32 cellular contexts compared by ENCODE assay signal in genomic region chr17:35575759-35576158, GRCh38. TPM values are rescaled to one million over a fixed set of nuclear protein-coding genes. Genes with fewer than 3 reads are reported as not detected.
DNase-seq lines count a peak whose midpoint lies in the region; ATAC-seq and TF ChIP-seq lines count a peak whose summit lies in the region.
"Had no signal": no experiment of that assay in that cellular context is flagged by ENCODE, and none has a peak within 500 bp of the region (broad histone marks: within the 10 kb centered on the region; RNA-seq: fewer than 3 reads in every experiment).

No MANE protein-coding gene starts in this region.

- H3K36me3 ChIP-seq in Loucy (ENCODE audit: insufficient read depth, low read length) = no peaks in the 10 kb centered on the region; the same call in 1 of the 2 replicates
- peaks cover 4 to 16% of the 10 kb centered on the region in 2 donors for H3K36me3 ChIP-seq in thyroid gland
- H3K36me3 ChIP-seq: uterus had no signal

- peaks cover 2% of the 10 kb centered on the region in 2 donors for H3K36me3 Mint-ChIP-seq in activated T-cell treated with anti-CD3 and anti-CD28 coated beads, Interleukin-2, amount 50 U/mL, for 72 hours (ENCODE audit: insufficient read depth in 2 of 2)
- H3K36me3 Mint-ChIP-seq in chondrocyte (ENCODE audit: low read depth) (no peaks in the 10 kb centered on the region), progenitor cell of endocrine pancreas (ENCODE audit: insufficient read depth) (no peaks in the 10 kb centered on the region)

- no peaks in the 10 kb centered on the region for H3K27me3 Mint-ChIP-seq in activated T-cell treated with anti-CD3 and anti-CD28 coated beads, Interleukin-2, amount 50 U/mL, for 72 hours (ENCODE audit: low read depth)
- H3K27me3 Mint-ChIP-seq in chondrocyte (ENCODE audit: low read depth) (no peaks in the 10 kb centered on the region), progenitor cell of endocrine pancreas (no peaks in the 10 kb centered on the region)
- H3K27me3 Mint-ChIP-seq: stimulated activated memory B cell treated with anti-CD40 and anti-IgM and Interleukin-4, amounts not matched to agents 10 μg/mL and 1 μg/mL and 100 μg/mL, for 72 hours had no signal

- H3K4me3 Mint-ChIP-seq in activated T-cell treated with anti-CD3 and anti-CD28 coated beads, Interleukin-2, amount 50 U/mL, for 72 hours = peak overlapping the region in 1 of 2 donors; percentile 2
- no peak overlapping the region for H3K4me3 Mint-ChIP-seq in chondrocyte (ENCODE audit: unreplicated experiment)
- no peak overlapping the region for H3K4me3 Mint-ChIP-seq in progenitor cell of endocrine pancreas (ENCODE audit: low read depth)
- H3K4me3 Mint-ChIP-seq: stimulated activated memory B cell treated with anti-CD40 and anti-IgM and Interleukin-4, amounts not matched to agents 10 μg/mL and 1 μg/mL and 100 μg/mL, for 72 hours had no signal

- H3K9me2 ChIP-seq in Loucy (replicated peaks; ENCODE audit: low read depth, low read length) = no peaks in the 10 kb centered on the region

- peak overlapping the region; percentile 7 for H3K27ac Mint-ChIP-seq in activated T-cell treated with anti-CD3 and anti-CD28 coated beads, Interleukin-2, amount 50 U/mL, for 72 hours
- H3K27ac Mint-ChIP-seq in chondrocyte (ENCODE audit: unreplicated experiment) (peak overlapping the region; percentile 0), progenitor cell of endocrine pancreas (peak overlapping the region; percentile 50)
- H3K27ac Mint-ChIP-seq: stimulated activated memory B cell treated with anti-CD40 and anti-IgM and Interleukin-4, amounts not matched to agents 10 μg/mL and 1 μg/mL and 100 μg/mL, for 72 hours had no signal

- no peak overlapping the region for H3K9ac ChIP-seq in Loucy (ENCODE audit: low read depth, low read length, poor library complexity, severe bottlenecking)

- peaks cover 37% of the 10 kb centered on the region for H3K4me1 Mint-ChIP-seq in activated T-cell treated with anti-CD3 and anti-CD28 coated beads, Interleukin-2, amount 50 U/mL, for 72 hours (ENCODE audit: low read depth)
- H3K4me1 Mint-ChIP-seq in chondrocyte (ENCODE audit: low read depth) = peaks cover 34% of the 10 kb centered on the region
- H3K4me1 Mint-ChIP-seq in progenitor cell of endocrine pancreas (ENCODE audit: low read depth) = peaks cover 16% of the 10 kb centered on the region

- peaks cover 6% of the 10 kb centered on the region; the same call in 1 of the 2 replicates for H3F3A ChIP-seq in Loucy (ENCODE audit: low read depth)

- H3K27me3 ChIP-seq in Loucy (ENCODE audit: insufficient read depth, low read length, poor library complexity, severe bottlenecking) = no peaks in the 10 kb centered on the region
- no peaks in the 10 kb centered on the region for H3K27me3 ChIP-seq in thyroid gland
- H3K27me3 ChIP-seq: neutrophil, sigmoid colon, suprapubic skin, uterus had no signal

- H3K79me2 ChIP-seq in Loucy (ENCODE audit: insufficient read depth, low read length) = peaks cover 38% of the 10 kb centered on the region

- no peaks in the 10 kb centered on the region for H4K20me1 ChIP-seq in Loucy (ENCODE audit: insufficient read depth, low read length, poor library complexity, severe bottlenecking)

- no peak overlapping the region for H3K27ac ChIP-seq in thyroid gland
- H3K27ac ChIP-seq: A549, epithelial cell of prostate, neutrophil, sigmoid colon, suprapubic skin, uterus, WERI-Rb-1 had no signal

- H3K9me3 ChIP-seq in Loucy (ENCODE audit: insufficient read depth, low read depth, low read length) = no peaks in the 10 kb centered on the region
- H3K9me3 ChIP-seq in thyroid gland = no peaks in the 10 kb centered on the region
- H3K9me3 ChIP-seq: A549, neutrophil, sigmoid colon, suprapubic skin, uterus had no signal

- intact Hi-C loops in thyroid gland (cut with DNase I) = no loop called here

- H3K4me3 ChIP-seq in Loucy (ENCODE audit: low read length, poor library complexity, severe bottlenecking) (no peak overlapping the region), thyroid gland (replicated peaks in 1 of 3) (no peak overlapping the region)
- H3K4me3 ChIP-seq: A549, lung, sigmoid colon, suprapubic skin, uterus had no signal

- ATAC-seq in activated T-cell treated with anti-CD3 and anti-CD28 coated beads, Interleukin-2, amount 50 U/mL, for 72 hours (replicated peaks in 1 of 2) = no peak
- ATAC-seq: A549; Right ventricle myocardium inferior; stimulated activated memory B cell treated with anti-CD40 and anti-IgM and Interleukin-4, amounts not matched to agents 10 μg/mL and 1 μg/mL and 100 μg/mL, for 72 hours had no signal

- H3K4me1 ChIP-seq in Loucy (ENCODE audit: insufficient read depth, low read length, poor library complexity, severe bottlenecking) (peaks cover 25% of the 10 kb centered on the region), thyroid gland (peaks cover 15 to 17% of the 10 kb centered on the region in 2 donors)

- H3K4me2 ChIP-seq in Loucy (ENCODE audit: low read depth, low read length, poor library complexity, severe bottlenecking) = peak overlapping the region; percentile 25
- H3K4me2 ChIP-seq: A549 had no signal

- 85 to 92% methylated on average over 3 of the region's 3 CpGs for WGBS in thyroid gland, 2 donors

- no peaks in the 10 kb centered on the region for H3K9me3 Mint-ChIP-seq in activated T-cell treated with anti-CD3 and anti-CD28 coated beads, Interleukin-2, amount 50 U/mL, for 72 hours
- H3K9me3 Mint-ChIP-seq in chondrocyte (ENCODE audit: low read depth) = no peaks in the 10 kb centered on the region
- H3K9me3 Mint-ChIP-seq in progenitor cell of endocrine pancreas (ENCODE audit: low read depth) = no peaks in the 10 kb centered on the region
- H3K9me3 Mint-ChIP-seq: stimulated activated memory B cell treated with anti-CD40 and anti-IgM and Interleukin-4, amounts not matched to agents 10 μg/mL and 1 μg/mL and 100 μg/mL, for 72 hours had no signal

- TF ChIP-seq POLR2A in thyroid gland (IDR thresholded peaks at IDR 0.05) = no peak

- H2AFZ ChIP-seq in Loucy (ENCODE audit: low read length) = no peak overlapping the region

- DNase-seq in activated T-cell treated with anti-CD3 and anti-CD28 coated beads, Interleukin-2, amount 50 U/mL, for 72 hours = no peak
- DNase-seq in activated T-cell treated with anti-CD3 and anti-CD28 coated beads for 4 hours = no peak
- DNase-seq in chondrocyte (ENCODE audit: low spot score) = no peak
- DNase-seq in progenitor cell of endocrine pancreas (ENCODE audit: low spot score, unreplicated experiment) = no peak
- DNase-seq in thyroid gland = no peak
- DNase-seq in amniotic stem cell (lab: John Stamatoyannopoulos, UW) = no peak
- no peak for DNase-seq in activated CD4-positive, alpha-beta T cell treated with anti-CD3 and anti-CD28 coated beads, Interleukin-2, amount 50 U/mL, for 1 hour
- DNase-seq: activated CD4-positive, alpha-beta T cell treated with anti-CD3 and anti-CD28 coated beads, Interleukin-2, amount 50 U/mL, for 4 hours; activated CD8-positive, alpha-beta memory T cell treated with anti-CD3 and anti-CD28 coated beads, Interleukin-2, amount 50 U/mL, for 48 hours; activated effector memory CD4-positive, alpha-beta T cell treated with anti-CD3 and anti-CD28 coated beads, Interleukin-2, amount 50 U/mL, for 16 hours; AML-193; DMS79 treated with DMSO at 0.1 percent for 48 hours; effector CD4-positive, alpha-beta T cell; NCI-H2171; NCI-H510A; OCI-M1; sigmoid colon; stimulated activated CD4-positive, alpha-beta T cell treated with anti-CD3 and anti-CD28 coated beads, Interleukin-4, amount 100 ng/mL, for 24 hours; T-helper 9 cell; uterus; WERI-Rb-1 had no signal

- TF ChIP-seq CTCF in Loucy (conservative IDR thresholded peaks at IDR 0.05; ENCODE audit: low read length) (no peak), chondrocyte (IDR thresholded peaks at IDR 0.05) (no peak), progenitor cell of endocrine pancreas (IDR thresholded peaks at IDR 0.05; ENCODE audit: unreplicated experiment) (no peak), thyroid gland (IDR thresholded peaks at IDR 0.05) (no peak)

RNA-seq across cellular contexts. Expression of gene PEX12, which starts 2.6 kb away (rescaled TPM):
- total RNA-seq in activated T-cell treated with anti-CD3 and anti-CD28 coated beads, Interleukin-2, amount 50 U/mL, for 72 hours = 1 to 10 TPM; 7.2 to 7.3 TPM
- 5.5 to 8.9 TPM (median 5.6 TPM) in 3 replicates for total RNA-seq in chondrocyte
- total RNA-seq in progenitor cell of endocrine pancreas = 4.2 and 5.1 TPM in 2 replicates
- total RNA-seq in thyroid gland = 10 to 100 TPM in 2 of 4 donors, 1 to 10 TPM in 2; 6.1 to 12.0 (median 9.8) TPM

RNA-seq across cellular contexts. Expression of gene AP2B1, which starts 11.4 kb away (rescaled TPM):
- total RNA-seq in activated T-cell treated with anti-CD3 and anti-CD28 coated beads, Interleukin-2, amount 50 U/mL, for 72 hours = 100 to 1,000 TPM; 167 to 179 TPM
- total RNA-seq in chondrocyte (182 to 197 TPM (median 187 TPM) in 3 replicates), progenitor cell of endocrine pancreas (194 and 200 TPM in 2 replicates), thyroid gland (100 to 1,000 TPM; 105 to 162 (median 122) TPM)

RNA-seq across cellular contexts. Expression of gene SLFN14, which starts 15.1 kb away (rescaled TPM):
- not detected for total RNA-seq in activated T-cell treated with anti-CD3 and anti-CD28 coated beads, Interleukin-2, amount 50 U/mL, for 72 hours
- total RNA-seq in chondrocyte (not detected in 3 replicates), progenitor cell of endocrine pancreas (not detected in 2 replicates), thyroid gland (under 1 TPM in 1 of 4 donors, not detected in 3; 0.29 TPM)
- total RNA-seq: H1, mucosa of gallbladder, posterior vena cava, Right ventricle myocardium inferior, sigmoid colon, suprapubic skin had no signal

RNA-seq across cellular contexts. Expression of gene SLFN12L, which starts 38.3 kb away (rescaled TPM):
- total RNA-seq in activated T-cell treated with anti-CD3 and anti-CD28 coated beads, Interleukin-2, amount 50 U/mL, for 72 hours = 10 to 100 TPM; 59.0 to 73.6 TPM
- total RNA-seq in chondrocyte (not detected in 3 replicates), progenitor cell of endocrine pancreas (not detected in 2 replicates), thyroid gland (1 to 10 TPM; 1.2 to 3.5 (median 1.6) TPM)
- total RNA-seq: H1 had no signal

Comparison
In these comparisons a context has a peak if more than half of its experiments do, and no peak if none do; other contexts are left out.
1. H3K27ac Mint-ChIP-seq: peak in every context shown above with its lines; median percentile 50 in progenitor cell of endocrine pancreas; 7 in activated T-cell treated with anti-CD3 and anti-CD28 coated beads, Interleukin-2, amount 50 U/mL, for 72 hours; 0 in chondrocyte.